20 cellular contexts compared by ENCODE assay signal in the genomic region with DNA sequence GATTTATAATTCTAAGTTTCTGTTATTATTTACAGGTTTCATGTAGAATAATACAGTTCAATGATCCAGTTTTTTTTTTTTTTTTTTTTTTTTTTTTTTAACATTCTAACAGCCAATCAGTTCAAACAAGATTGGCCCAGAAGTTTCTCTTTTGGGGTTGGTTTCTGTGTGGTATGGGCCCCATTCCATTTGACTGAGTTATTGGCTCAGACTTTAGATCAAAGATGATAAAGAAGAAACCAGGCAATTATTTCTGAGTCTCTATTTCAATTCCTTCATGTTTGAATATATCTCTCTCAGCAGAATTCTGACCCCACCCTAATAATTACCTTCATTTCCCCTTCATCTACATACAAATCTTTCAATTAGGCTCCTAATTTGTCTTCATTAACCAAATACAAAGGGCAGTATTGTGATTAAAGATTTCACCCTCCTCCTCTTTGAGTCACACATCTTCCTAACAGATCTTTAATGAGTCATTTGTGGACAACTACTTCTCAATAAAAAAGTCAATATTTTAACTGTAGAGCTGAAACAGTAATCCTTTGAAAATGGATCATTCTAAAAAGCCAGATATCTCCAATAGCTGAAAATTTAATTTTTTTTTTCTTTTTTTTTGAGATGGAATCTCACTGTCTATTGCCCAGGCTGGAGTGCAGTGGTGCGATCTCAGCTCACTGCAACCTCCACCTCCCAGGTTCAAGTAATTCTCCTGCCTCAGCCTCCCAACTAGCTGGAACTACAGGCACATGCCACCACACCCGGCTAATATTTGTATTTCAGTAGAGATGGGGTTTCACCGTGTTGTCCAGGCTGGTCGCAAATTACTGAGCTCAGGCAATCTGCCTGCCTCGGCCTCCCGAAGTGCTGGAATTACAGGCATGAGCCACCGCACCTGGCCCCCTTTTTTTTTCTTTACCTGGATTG.
DNase-seq lines count a peak whose midpoint lies in the region; ATAC-seq lines count a peak whose summit lies in the region.
"Had no signal": no experiment of that assay in that cellular context is flagged by ENCODE, and none has a peak within 500 bp of the region (broad histone marks: within the 10 kb centered on the region; RNA-seq: fewer than 3 reads in every experiment).

No MANE protein-coding gene starts in this region.

- POLR2A ChIA-PET in activated CD4-positive, alpha-beta memory T cell treated with anti-CD3 and anti-CD28 coated beads, Interleukin-2, amount 10 ng/mL, durations not matched to agents 7 days and 5 days (lab: Charles Lee), result no interaction called here

- no peaks in the 10 kb centered on the region for H3K27me3 ChIP-seq in mesendoderm (ENCODE audit: insufficient read depth, low read length, poor library complexity)
- H3K27me3 ChIP-seq: upper lobe of right lung had no signal

- no peaks in the 10 kb centered on the region for H3K36me3 ChIP-seq in mesendoderm (ENCODE audit: control insufficient read depth, insufficient read depth, low read length)
- H3K36me3 ChIP-seq: upper lobe of right lung had no signal

- H3K79me1 ChIP-seq in mesendoderm (ENCODE audit: low read length), result no peaks in the 10 kb centered on the region

- H3K4me2 ChIP-seq in mesendoderm (ENCODE audit: low read length), result no peak overlapping the region

- H3K9ac ChIP-seq in mesendoderm (ENCODE audit: low read length), result no peak overlapping the region

- no peaks in the 10 kb centered on the region for H3K4me1 Mint-ChIP-seq in activated CD4-positive, alpha-beta memory T cell treated with anti-CD3 and anti-CD28 coated beads, Interleukin-2, amount 10 ng/mL, durations not matched to agents 7 days and 5 days
- H3K4me1 Mint-ChIP-seq: stimulated activated naive CD8-positive, alpha-beta T cell treated with anti-CD3 and anti-CD28 coated beads, Interleukin-15, amount 100 ng/mL, for 72 hours had no signal

- ATAC-seq in GM21423 (IDR thresholded peaks at IDR 0.05; ENCODE audit: unreplicated experiment), result no peak
- ATAC-seq in HG02973 (IDR thresholded peaks at IDR 0.05; ENCODE audit: unreplicated experiment), result no peak
- ATAC-seq: activated naive CD4-positive, alpha-beta T cell treated with anti-CD3 and anti-CD28 coated beads, Interleukin-2, amount 50 U/mL, for 72 hours; CD8-positive, alpha-beta T cell; mucosa of descending colon; stimulated activated naive CD8-positive, alpha-beta T cell treated with anti-CD3 and anti-CD28 coated beads, Interleukin-15, amount 100 ng/mL, for 72 hours; upper lobe of right lung had no signal

- H2AK5ac ChIP-seq in mesendoderm (ENCODE audit: low read length), result no peak overlapping the region

- H2BK5ac ChIP-seq in mesendoderm (ENCODE audit: low read length), result no peak overlapping the region

- H3K4me1 ChIP-seq in mesendoderm (ENCODE audit: control insufficient read depth, low read depth, low read length), result no peaks in the 10 kb centered on the region
- H3K4me1 ChIP-seq: upper lobe of right lung had no signal

- WGBS in mesendoderm (ENCODE audit: extremely low coverage, insufficient coverage, low lambda C conversion rate), result no CpG with 5 or more reads among the region's 7 CpGs

- no peaks in the 10 kb centered on the region for H3K36me3 Mint-ChIP-seq in activated CD4-positive, alpha-beta memory T cell treated with anti-CD3 and anti-CD28 coated beads, Interleukin-2, amount 10 ng/mL, durations not matched to agents 7 days and 5 days (ENCODE audit: low read depth)
- H3K36me3 Mint-ChIP-seq: CD8-positive, alpha-beta T cell had no signal

- H2BK120ac ChIP-seq in mesendoderm (ENCODE audit: low read depth, low read length), result no peak overlapping the region

- no peak overlapping the region for H4K5ac ChIP-seq in mesendoderm (ENCODE audit: low read length)

- H3K4ac ChIP-seq in mesendoderm (ENCODE audit: low read depth, low read length), result no peak overlapping the region

- H3K9me3 Mint-ChIP-seq in activated CD4-positive, alpha-beta memory T cell treated with anti-CD3 and anti-CD28 coated beads, Interleukin-2, amount 10 ng/mL, durations not matched to agents 7 days and 5 days, result peaks cover 17% of the 10 kb centered on the region

- no peak overlapping the region for H3K27ac ChIP-seq in mesendoderm (ENCODE audit: low read depth, low read length)
- H3K27ac ChIP-seq: upper lobe of right lung had no signal

- H4K8ac ChIP-seq in mesendoderm (ENCODE audit: low read depth, low read length), result no peak overlapping the region

- H3K23ac ChIP-seq in mesendoderm (ENCODE audit: low read length), result no peak overlapping the region

- H3K79me2 ChIP-seq in mesendoderm (ENCODE audit: control insufficient read depth, insufficient read depth, low read length), result no peaks in the 10 kb centered on the region

- CTCF ChIA-PET in activated CD4-positive, alpha-beta memory T cell treated with anti-CD3 and anti-CD28 coated beads, Interleukin-2, amount 10 ng/mL, durations not matched to agents 7 days and 5 days (lab: Charles Lee), result no interaction called here

- no peak overlapping the region for H3K4me3 ChIP-seq in mesendoderm (ENCODE audit: low read length)
- H3K4me3 ChIP-seq: mucosa of descending colon, upper lobe of right lung had no signal

- H2BK15ac ChIP-seq in mesendoderm (replicated peaks; ENCODE audit: low read depth), result no peak overlapping the region

- H3K27me3 Mint-ChIP-seq in activated CD4-positive, alpha-beta memory T cell treated with anti-CD3 and anti-CD28 coated beads, Interleukin-2, amount 10 ng/mL, durations not matched to agents 7 days and 5 days, result no peaks in the 10 kb centered on the region
- H3K27me3 Mint-ChIP-seq: stimulated activated naive CD8-positive, alpha-beta T cell treated with anti-CD3 and anti-CD28 coated beads, Interleukin-15, amount 100 ng/mL, for 72 hours had no signal

- no peak overlapping the region for H3K56ac ChIP-seq in mesendoderm (ENCODE audit: low read length)

- H3K27ac Mint-ChIP-seq in activated CD4-positive, alpha-beta memory T cell treated with anti-CD3 and anti-CD28 coated beads, Interleukin-2, amount 10 ng/mL, durations not matched to agents 7 days and 5 days, result no peak overlapping the region
- H3K27ac Mint-ChIP-seq: activated naive CD4-positive, alpha-beta T cell treated with anti-CD3 and anti-CD28 coated beads, Interleukin-2, amount 50 U/mL, for 72 hours; CD8-positive, alpha-beta T cell; stimulated activated naive CD8-positive, alpha-beta T cell treated with anti-CD3 and anti-CD28 coated beads, Interleukin-15, amount 100 ng/mL, for 72 hours had no signal

- H3K18ac ChIP-seq in mesendoderm (ENCODE audit: low read length), result no peak overlapping the region

- DNase-seq in AG08396 (ENCODE audit: low spot score), result peak; percentile 7
- DNase-seq in HS-5 (ENCODE audit: low read depth), result peak; percentile 63
- DNase-seq in astrocyte of the hippocampus (ENCODE audit: low read depth, low spot score), result peak; percentile 13
- DNase-seq in iris pigment epithelial cell (ENCODE audit: low read depth), result peak; percentile 69
- DNase-seq in mesendoderm, result no peak
- DNase-seq in activated CD4-positive, alpha-beta memory T cell treated with anti-CD3 and anti-CD28 coated beads, Interleukin-2, amount 10 ng/mL, durations not matched to agents 7 days and 5 days, result no peak
- DNase-seq: activated CD4-positive, alpha-beta T cell treated with anti-CD3 and anti-CD28 coated beads, Interleukin-2, amount 50 U/mL, for 48 hours; activated T-cell treated with anti-CD3 and anti-CD28 coated beads, Interleukin-2, amount 50 U/mL, for 1 hour; KG1; mucosa of descending colon; NCI-H1105; NCI-H774; RPMI8226; stimulated activated naive CD8-positive, alpha-beta T cell treated with anti-CD3 and anti-CD28 coated beads, Interleukin-15, amount 100 ng/mL, for 72 hours; SW 1271; upper lobe of right lung had no signal

- no peak overlapping the region for H3K4me3 Mint-ChIP-seq in activated CD4-positive, alpha-beta memory T cell treated with anti-CD3 and anti-CD28 coated beads, Interleukin-2, amount 10 ng/mL, durations not matched to agents 7 days and 5 days
- H3K4me3 Mint-ChIP-seq: CD8-positive, alpha-beta T cell; stimulated activated naive CD8-positive, alpha-beta T cell treated with anti-CD3 and anti-CD28 coated beads, Interleukin-15, amount 100 ng/mL, for 72 hours had no signal

Comparison
In these comparisons a context has a peak if more than half of its experiments do, and no peak if none do; other contexts are left out.
1. DNase-seq: peak in AG08396 (single experiment), HS-5 (single experiment), astrocyte of the hippocampus (single experiment) and iris pigment epithelial cell (single experiment); none in mesendoderm (single experiment) and activated CD4-positive, alpha-beta memory T cell treated with anti-CD3 and anti-CD28 coated beads, Interleukin-2, amount 10 ng/mL, durations not matched to agents 7 days and 5 days (single experiment).